In genomic region chr17:32443827-32444300, GRCh38 we compare ENCODE assay signal across 8 cellular contexts.
DNase-seq lines count a peak whose midpoint lies in the region; ATAC-seq and TF ChIP-seq lines count a peak whose summit lies in the region.

No MANE protein-coding gene starts in this region.

- H3K4me3 ChIP-seq in GM12875 (ENCODE audit: low read depth, low read length) (peak overlapping the region; percentile 39), fibroblast of mammary gland (ENCODE audit: control insufficient read depth, low read depth, low read length) (peak overlapping the region; percentile 97), retinal pigment epithelial cell (ENCODE audit: low read length) (peak overlapping the region; percentile 99)

- ATAC-seq in HG03439 (IDR thresholded peaks at IDR 0.05; ENCODE audit: unreplicated experiment) (no peak), GM21786 (IDR thresholded peaks at IDR 0.05; ENCODE audit: unreplicated experiment) (no peak)

- DNase-seq in OCI-M2 (lab: John Stamatoyannopoulos, UW; ENCODE audit: unreplicated experiment), result peak; percentile 77
- peak; percentile 3 for DNase-seq in fibroblast of mammary gland (ENCODE audit: low read depth)
- no peak for DNase-seq in retinal pigment epithelial cell (ENCODE audit: low read depth)
- no peak for DNase-seq in effector CD8-positive, alpha-beta T cell (lab: John Stamatoyannopoulos, UW)
- no peak for DNase-seq in NCI-H510A (lab: John Stamatoyannopoulos, UW)

- no peak for TF ChIP-seq CTCF in GM12875 (IDR thresholded peaks at IDR 0.05; ENCODE audit: borderline replicate concordance, insufficient read depth, low read depth, low read length)
- TF ChIP-seq CTCF in fibroblast of mammary gland (conservative IDR thresholded peaks at IDR 0.05; ENCODE audit: control insufficient read depth, insufficient read depth, low read depth, low read length), result no peak
- no peak for TF ChIP-seq CTCF in retinal pigment epithelial cell (conservative IDR thresholded peaks at IDR 0.05; ENCODE audit: low read depth, low read length)

Comparison
In these comparisons a context has a peak if more than half of its experiments do, and no peak if none do; other contexts are left out.
1. H3K4me3 ChIP-seq: peak in every context shown above with its lines; median percentile 99 in retinal pigment epithelial cell; 97 in fibroblast of mammary gland; 39 in GM12875.
2. DNase-seq: peak in OCI-M2 (single experiment) and fibroblast of mammary gland (single experiment); none in retinal pigment epithelial cell (single experiment), effector CD8-positive, alpha-beta T cell (single experiment) and NCI-H510A (single experiment).